In genomic region chr11:69418576-69419296, GRCh38 we compare ENCODE assay signal across 1 cellular context.
TF ChIP-seq lines count a peak whose summit lies in the region.

No MANE protein-coding gene starts in this region.

TF ChIP-seq in H1, 55 proteins besides CTCF, POLR2A, EP300 and RAD21 (continued from another document):
- TF ChIP-seq YY1 (IDR thresholded peaks at IDR 0.05; ENCODE audit: low read depth, low read length) (no peak), PHF8 (conservative IDR thresholded peaks at IDR 0.05; ENCODE audit: low read depth, low read length) (no peak), SUZ12 (IDR thresholded peaks at IDR 0.05; ENCODE audit: low read length) (no peak), BACH1 (IDR thresholded peaks at IDR 0.05; ENCODE audit: low read length) (no peak)
